Comparison of ENCODE assay signal across 8 cellular contexts in the genomic region with DNA sequence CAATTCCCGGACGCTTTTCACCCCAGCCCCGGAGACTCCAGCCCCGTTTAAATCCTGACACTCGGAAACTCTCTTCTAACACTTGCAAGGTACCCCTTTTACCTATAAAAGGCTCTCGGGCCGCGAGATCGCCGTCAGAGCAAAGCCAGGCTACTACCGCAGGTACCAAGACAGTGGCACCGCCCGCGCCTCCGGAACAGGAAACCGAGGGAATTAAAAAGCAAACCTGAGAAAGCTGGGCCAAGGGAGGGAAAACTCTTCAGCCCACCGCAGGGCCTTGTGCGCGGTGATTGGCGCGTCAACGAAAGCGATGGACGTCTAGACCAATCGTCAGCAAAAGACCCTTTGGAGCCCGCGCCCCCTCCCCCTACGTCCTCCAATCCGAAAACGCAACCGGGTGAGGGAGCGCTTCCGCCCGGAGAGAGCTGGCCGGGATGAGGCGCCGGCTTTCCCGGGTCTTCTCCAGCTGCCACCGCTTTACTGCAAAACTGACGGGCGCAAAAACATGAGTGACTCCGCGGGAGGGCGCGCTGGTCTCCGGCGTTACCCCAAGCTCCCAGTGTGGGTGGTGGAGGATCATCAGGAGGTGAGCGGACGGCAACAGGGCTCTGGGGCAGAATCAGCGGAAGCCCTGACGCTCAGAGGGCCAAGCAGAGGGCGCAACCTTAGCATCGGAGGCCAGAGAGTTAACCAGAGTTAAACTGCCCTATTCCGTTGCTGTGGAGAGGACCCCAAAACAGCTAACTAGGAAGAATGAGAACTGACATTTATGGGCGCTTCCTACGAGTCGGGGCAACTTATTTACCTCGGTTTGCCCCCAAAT. TPM values are rescaled to one million over a fixed set of nuclear protein-coding genes. Genes with fewer than 3 reads are reported as not detected.
A peak's percentile ranks its signal among the peaks of the same experiment; 100 is the strongest.
DNase-seq lines count a peak whose midpoint lies in the region; ATAC-seq and TF ChIP-seq lines count a peak whose summit lies in the region.

Gene C5orf22 (plus strand): TSS at position 414 of the 823 bp plus-strand sequence. CDS start 92 bp downstream, at position 506.
Gene DROSHA (minus strand): TSS at position 206 of the 823 bp plus-strand sequence. CDS start 3,034 bp downstream, outside the sequence.

- TF ChIP-seq POLR2A in Peyer's patch (IDR thresholded peaks at IDR 0.05) (peak; percentile 60 to 68), esophagus squamous epithelium (IDR thresholded peaks at IDR 0.05) (peak in 1 of 4 donors; percentile 66)

- intact Hi-C loops in esophagus squamous epithelium (cut with DNase I) = no loop called here

- no peaks in the 10 kb centered on the region for H3K27me3 ChIP-seq in KMS-11 (ENCODE audit: insufficient read depth, low read depth)
- no peaks in the 10 kb centered on the region for H3K27me3 ChIP-seq in Peyer's patch
- H3K27me3 ChIP-seq in esophagus squamous epithelium = no peaks in the 10 kb centered on the region

- WGBS in esophagus squamous epithelium, 2 donors = 0% methylated on average over 39 of the region's 58 CpGs

- no peaks in the 10 kb centered on the region; the same call in 1 of the 2 replicates for H3K36me3 ChIP-seq in KMS-11 (ENCODE audit: insufficient read depth)
- peaks cover 0 to 44% (median 0%) of the 10 kb centered on the region in 3 donors for H3K36me3 ChIP-seq in Peyer's patch
- H3K36me3 ChIP-seq in esophagus squamous epithelium = peaks cover 12 to 53% (median 15%) of the 10 kb centered on the region in 3 donors

- peak within 1 kb of the TSS; percentile 96 for H3K4me2 ChIP-seq in KMS-11

- TF ChIP-seq CTCF in KMS-11 (conservative IDR thresholded peaks at IDR 0.05; ENCODE audit: low read depth, low read length) (no peak), Peyer's patch (IDR thresholded peaks at IDR 0.05) (no peak), esophagus squamous epithelium (IDR thresholded peaks at IDR 0.05) (peak in 1 of 6 experiments; percentile 7)

- ATAC-seq in GM21737 (IDR thresholded peaks at IDR 0.05; ENCODE audit: unreplicated experiment) = peak; percentile 91

- no peaks in the 10 kb centered on the region for H4K20me1 ChIP-seq in KMS-11 (ENCODE audit: insufficient read depth)

- H3K4me3 ChIP-seq in KMS-11 (IDR thresholded peaks at IDR 0.05; ENCODE audit: insufficient read depth, low read depth, low read length) (no peak within 1 kb of the TSS), Peyer's patch (peak within 1 kb of the TSS; percentile 72 to 92 (median 79)), esophagus squamous epithelium (peak within 1 kb of the TSS; percentile 76 to 95 (median 80))

- H2AFZ ChIP-seq in KMS-11 (ENCODE audit: low read depth) = peak within 1 kb of the TSS; percentile 62

- peak within 1 kb of the TSS; percentile 62; the same call in 1 of the 2 replicates for H3K9ac ChIP-seq in KMS-11

- DNase-seq in DMS79 treated with DMSO at 0.1 percent for 48 hours (lab: John Stamatoyannopoulos, UW) (peak; percentile 84), Peyer's patch (peak; percentile 90 to 98 (median 96)), esophagus squamous epithelium (lab: John Stamatoyannopoulos, UW) (peak; percentile 59), myocyte (ENCODE audit: low read depth) (peak; percentile 98)
- peak; percentile 94 to 95 for DNase-seq in activated T-cell treated with anti-CD3 and anti-CD28 coated beads, Interleukin-2, amount 50 U/mL, for 48 hours
- DNase-seq in stimulated activated CD8-positive, alpha-beta memory T cell treated with anti-CD3 and anti-CD28 coated beads, Interleukin-7, amount 100 ng/mL, for 48 hours (ENCODE audit: extremely low read depth in 1 of 2, low read depth in 1 of 2) = peak; percentile 88 to 93

- H3K4me1 ChIP-seq in KMS-11 (ENCODE audit: low read depth, poor library complexity, severe bottlenecking) = peaks cover 17% of the 10 kb centered on the region
- peaks cover 0 to 27% (median 7%) of the 10 kb centered on the region in 4 donors for H3K4me1 ChIP-seq in Peyer's patch
- H3K4me1 ChIP-seq in esophagus squamous epithelium = peaks cover 19 to 36% (median 24%) of the 10 kb centered on the region in 3 donors

- H3K27ac ChIP-seq in KMS-11 = peak within 1 kb of the TSS; percentile 42
- peak within 1 kb of the TSS; percentile 45 to 81 (median 78) for H3K27ac ChIP-seq in Peyer's patch
- peak within 1 kb of the TSS; percentile 74 to 85 (median 84) for H3K27ac ChIP-seq in esophagus squamous epithelium

- H3K9me3 ChIP-seq in Peyer's patch = no peaks in the 10 kb centered on the region
- H3K9me3 ChIP-seq in esophagus squamous epithelium = no peaks in the 10 kb centered on the region

- H3K79me2 ChIP-seq in KMS-11 (ENCODE audit: insufficient read depth, low read depth) = peaks cover 31% of the 10 kb centered on the region

RNA-seq across cellular contexts. Expression of gene C5orf22, which starts in this region (rescaled TPM):
- total RNA-seq in Peyer's patch = 10 to 100 TPM in 3 of 4 donors, 1 to 10 TPM in 1; 5.5 to 29.7 (median 13.5) TPM
- 10 to 100 TPM; 11.0 to 19.8 (median 13.5) TPM for total RNA-seq in esophagus squamous epithelium
- 25.9 and 39.3 TPM in 2 replicates for total RNA-seq in myocyte
- 12.9 TPM for polyA plus RNA-seq in myocyte (2012)

RNA-seq across cellular contexts. Expression of gene DROSHA, which starts in this region (rescaled TPM):
- 100 to 1,000 TPM in 1 of 4 donors, 10 to 100 TPM in 3; 41.9 to 142 (median 59.0) TPM for total RNA-seq in Peyer's patch
- 10 to 100 TPM; 26.1 to 36.5 (median 31.8) TPM for total RNA-seq in esophagus squamous epithelium
- total RNA-seq in myocyte = 23.3 and 37.4 TPM in 2 replicates
- 32.6 TPM for polyA plus RNA-seq in myocyte (2012)
